13 cellular contexts compared by ENCODE assay signal in the genomic region with DNA sequence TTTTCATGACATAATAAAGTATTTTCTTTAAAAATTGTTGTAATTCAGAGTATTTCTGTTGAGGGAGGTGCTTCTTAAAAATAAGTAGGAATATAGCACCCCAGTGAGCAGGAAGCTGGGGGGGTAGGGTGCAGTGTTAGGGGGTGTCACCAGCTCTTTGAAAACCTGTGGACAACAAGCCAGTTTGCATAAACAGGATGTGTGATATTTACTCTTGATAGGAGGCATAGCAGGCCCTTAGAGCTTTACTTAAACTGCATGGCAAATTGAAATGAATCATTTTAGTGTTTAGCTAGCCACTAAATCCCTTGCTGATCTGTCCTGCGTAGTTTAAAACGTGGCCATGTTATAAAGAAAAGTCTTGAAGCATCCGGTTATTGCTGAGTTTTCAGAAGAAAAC. TPM values are rescaled to one million over a fixed set of nuclear protein-coding genes. Genes with fewer than 3 reads are reported as not detected.
DNase-seq lines count a peak whose midpoint lies in the region; ATAC-seq, FAIRE-seq and TF ChIP-seq lines count a peak whose summit lies in the region.
"Had no signal": no experiment of that assay in that cellular context is flagged by ENCODE, and none has a peak within 500 bp of the region (broad histone marks: within the 10 kb centered on the region; RNA-seq: fewer than 3 reads in every experiment).

No MANE protein-coding gene starts in this region.

- CTCF ChIA-PET in activated naive CD4-positive, alpha-beta T cell treated with anti-CD3 and anti-CD28 coated beads for 36 hours (lab: Charles Lee): interaction anchor here (0.9 to 4.5 kb wide), 7 partner anchors 11 to 207 kb away, joined by 3 to 32 read pairs (median 10); no protein-coding TSS in a partner anchor

- no peaks in the 10 kb centered on the region for H3K9me3 ChIP-seq in keratinocyte (ENCODE audit: control insufficient read depth, low read depth, low read length)
- H3K9me3 ChIP-seq in upper lobe of left lung: no peaks in the 10 kb centered on the region
- no peaks in the 10 kb centered on the region for H3K9me3 ChIP-seq in vagina

- H3K4me3 ChIP-seq in keratinocyte (ENCODE audit: control insufficient read depth in 2 of 3, extremely low read depth in 1 of 3, insufficient read depth in 2 of 3, low read depth in 1 of 3, low read length in 3 of 3): no peak overlapping the region
- H3K4me3 ChIP-seq in upper lobe of left lung: no peak overlapping the region
- H3K4me3 ChIP-seq in vagina: no peak overlapping the region
- H3K4me3 ChIP-seq: gastroesophageal sphincter had no signal

- H2AFZ ChIP-seq in keratinocyte (ENCODE audit: control insufficient read depth, low read length): no peak overlapping the region

- H4K20me1 ChIP-seq in keratinocyte (ENCODE audit: control insufficient read depth, extremely low read depth, insufficient read depth, low read length): peaks cover 29% of the 10 kb centered on the region

- TF ChIP-seq CTCF in keratinocyte (optimal IDR thresholded peaks at IDR 0.05 in 1 of 3, IDR thresholded peaks at IDR 0.05 in 1 of 3, conservative IDR thresholded peaks at IDR 0.05 in 1 of 3; ENCODE audit: extremely low read depth in 1 of 3, insufficient read depth in 2 of 3, low read length in 3 of 3) (no peak), upper lobe of left lung (IDR thresholded peaks at IDR 0.05) (no peak), vagina (IDR thresholded peaks at IDR 0.05) (no peak)

- peaks cover 6% of the 10 kb centered on the region for H3K9me3 Mint-ChIP-seq in activated naive CD4-positive, alpha-beta T cell treated with anti-CD3 and anti-CD28 coated beads for 36 hours
- H3K9me3 Mint-ChIP-seq in activated T-helper 17 cell treated with anti-CD3 and anti-CD28 coated beads, Interleukin-2, amount 50 U/mL, for 72 hours: no peaks in the 10 kb centered on the region

- intact Hi-C loops in activated naive CD4-positive, alpha-beta T cell treated with anti-CD3 and anti-CD28 coated beads for 36 hours (cut with micrococcal nuclease): loop anchor here (10.0 kb wide), 1 partner anchor 884 kb away; the partner anchor contains the start of genes METTL4 and NDC80
- intact Hi-C loops in vagina (cut with DNase I): no loop called here

- no peak for FAIRE-seq in keratinocyte (lab: Jason Lieb, UNC)
- FAIRE-seq: HTR-8/SVneo had no signal

- dilution Hi-C loops in keratinocyte (cut with MboI; ENCODE audit: extremely low pct_ligation_motif_present, low sequenced_read_pairs): no loop called here

- H3K27me3 ChIP-seq in keratinocyte (ENCODE audit: control insufficient read depth, extremely low read depth, insufficient read depth, low read length) (no peaks in the 10 kb centered on the region), upper lobe of left lung (no peaks in the 10 kb centered on the region), vagina (no peaks in the 10 kb centered on the region)
- H3K27me3 ChIP-seq: gastroesophageal sphincter had no signal

- no peak overlapping the region for H3K4me2 ChIP-seq in keratinocyte (ENCODE audit: control insufficient read depth, extremely low read depth, insufficient read depth, low read depth, low read length)

- H3K4me1 Mint-ChIP-seq in activated naive CD4-positive, alpha-beta T cell treated with anti-CD3 and anti-CD28 coated beads for 36 hours (ENCODE audit: low read depth): peaks cover 65% of the 10 kb centered on the region
- peaks cover 44% of the 10 kb centered on the region for H3K4me1 Mint-ChIP-seq in activated T-helper 17 cell treated with anti-CD3 and anti-CD28 coated beads, Interleukin-2, amount 50 U/mL, for 72 hours

- 62 to 64% methylated on average over 3 of the region's 3 CpGs for WGBS in upper lobe of left lung, 2 donors

- H3K27me3 Mint-ChIP-seq in activated naive CD4-positive, alpha-beta T cell treated with anti-CD3 and anti-CD28 coated beads for 36 hours (ENCODE audit: low read depth): no peaks in the 10 kb centered on the region
- H3K27me3 Mint-ChIP-seq in activated T-helper 17 cell treated with anti-CD3 and anti-CD28 coated beads, Interleukin-2, amount 50 U/mL, for 72 hours: no peaks in the 10 kb centered on the region

- H3K79me2 ChIP-seq in keratinocyte (ENCODE audit: control insufficient read depth, insufficient read depth, low read length): peaks cover 58% of the 10 kb centered on the region

- H3K9me1 ChIP-seq in keratinocyte (ENCODE audit: control insufficient read depth, extremely low read depth, insufficient read depth, low read length): no peaks in the 10 kb centered on the region

- TF ChIP-seq POLR2A in upper lobe of left lung (IDR thresholded peaks at IDR 0.05) (no peak), vagina (IDR thresholded peaks at IDR 0.05) (no peak)

- H3K27ac Mint-ChIP-seq in activated naive CD4-positive, alpha-beta T cell treated with anti-CD3 and anti-CD28 coated beads for 36 hours: peak overlapping the region; percentile 89
- peak overlapping the region; percentile 88 for H3K27ac Mint-ChIP-seq in activated T-helper 17 cell treated with anti-CD3 and anti-CD28 coated beads, Interleukin-2, amount 50 U/mL, for 72 hours

- H3K36me3 Mint-ChIP-seq in activated naive CD4-positive, alpha-beta T cell treated with anti-CD3 and anti-CD28 coated beads for 36 hours (ENCODE audit: low read depth): peaks cover 40% of the 10 kb centered on the region
- H3K36me3 Mint-ChIP-seq in activated T-helper 17 cell treated with anti-CD3 and anti-CD28 coated beads, Interleukin-2, amount 50 U/mL, for 72 hours (ENCODE audit: low read depth): peaks cover 87% of the 10 kb centered on the region

- H3K4me3 Mint-ChIP-seq in activated naive CD4-positive, alpha-beta T cell treated with anti-CD3 and anti-CD28 coated beads for 36 hours: no peak overlapping the region
- peak overlapping the region; percentile 98 for H3K4me3 Mint-ChIP-seq in activated T-helper 17 cell treated with anti-CD3 and anti-CD28 coated beads, Interleukin-2, amount 50 U/mL, for 72 hours

- no peak overlapping the region for H3K9ac ChIP-seq in keratinocyte (ENCODE audit: control insufficient read depth, extremely low read depth, insufficient read depth, low read length)

- H3K36me3 ChIP-seq in keratinocyte (ENCODE audit: control insufficient read depth in 2 of 2, extremely low read depth in 1 of 2, insufficient read depth in 2 of 2, low read length in 2 of 2): peaks cover 23 to 44% of the 10 kb centered on the region in 2 experiments
- H3K36me3 ChIP-seq in upper lobe of left lung: peaks cover 4 to 45% (median 14%) of the 10 kb centered on the region in 4 donors
- peaks cover 0 to 35% of the 10 kb centered on the region in 2 donors for H3K36me3 ChIP-seq in vagina

- ATAC-seq in activated T-helper 17 cell treated with anti-CD3 and anti-CD28 coated beads, Interleukin-2, amount 50 U/mL, for 72 hours (replicated peaks): peak; percentile 14
- ATAC-seq in upper lobe of left lung (ENCODE audit: low FRiP score in 2 of 2) (no peak), HG03442 (IDR thresholded peaks at IDR 0.05; ENCODE audit: unreplicated experiment) (no peak)
- ATAC-seq: gastroesophageal sphincter had no signal

- peak overlapping the region; percentile 69 for H3K27ac ChIP-seq in keratinocyte (ENCODE audit: control insufficient read depth, insufficient read depth, low read length)
- peak overlapping the region in 3 of 4 donors; percentile 8 to 45 (median 10) for H3K27ac ChIP-seq in upper lobe of left lung
- no peak overlapping the region for H3K27ac ChIP-seq in vagina

- peaks cover 47% of the 10 kb centered on the region for H3K4me1 ChIP-seq in keratinocyte (ENCODE audit: control insufficient read depth, extremely low read depth, insufficient read depth, low read length)
- peaks cover 34 to 49% (median 45%) of the 10 kb centered on the region in 4 donors for H3K4me1 ChIP-seq in upper lobe of left lung
- peaks cover 56% of the 10 kb centered on the region for H3K4me1 ChIP-seq in vagina

- TF ChIP-seq EP300 in upper lobe of left lung (IDR thresholded peaks at IDR 0.05): no peak

- DNase-seq in activated naive CD4-positive, alpha-beta T cell treated with anti-CD3 and anti-CD28 coated beads for 36 hours: no peak
- DNase-seq in activated naive CD4-positive, alpha-beta T cell (lab: John Stamatoyannopoulos, UW): no peak
- DNase-seq in keratinocyte (ENCODE audit: low read depth, low spot score) (no peak), upper lobe of left lung (no peak), vagina (ENCODE audit: extremely low spot score in 2 of 2) (no peak), NCI-H2196 (lab: John Stamatoyannopoulos, UW; ENCODE audit: unreplicated experiment) (no peak)
- DNase-seq: GOT3, NCI-H510A treated with DMSO at 0.1 percent for 48 hours, T-helper 9 cell had no signal

RNA-seq across cellular contexts. Expression of gene TGIF1, which starts 8.4 kb away (rescaled TPM):
- total RNA-seq in activated naive CD4-positive, alpha-beta T cell treated with anti-CD3 and anti-CD28 coated beads for 36 hours: 10 to 100 TPM; 23.7 to 24.1 TPM
- total RNA-seq in activated T-helper 17 cell treated with anti-CD3 and anti-CD28 coated beads, Interleukin-2, amount 50 U/mL, for 72 hours: 10 to 100 TPM; 18.6 to 86.1 TPM
- 111 to 187 TPM (median 115 TPM) in 3 replicates for polyA plus RNA-seq in keratinocyte
- 163 TPM for polyA plus RNA-seq in keratinocyte (2011; ENCODE audit: low read depth)
- 115 and 141 TPM in 2 replicates for polyA plus RNA-seq in keratinocyte (2011; cell fraction: cytosol; rRNA removed)
- polyA plus RNA-seq in keratinocyte (2011; cell fraction: nucleus; rRNA removed): 323 and 359 TPM in 2 replicates
- 66.2 and 105 TPM in 2 replicates for polyA plus RNA-seq in keratinocyte (2012; ENCODE audit: low replicate concordance)
- polyA minus RNA-seq in keratinocyte: 134 to 144 TPM (median 142 TPM) in 3 replicates
- 54.9 TPM for polyA minus RNA-seq in keratinocyte (2011; cell fraction: cytosol; rRNA and poly(A)+ RNA removed)
- 79.0 and 130 TPM in 2 replicates for polyA minus RNA-seq in keratinocyte (2011; cell fraction: nucleus; rRNA and poly(A)+ RNA removed)
- total RNA-seq in upper lobe of left lung: 10 to 100 TPM; 55.8 to 87.0 (median 64.8) TPM
- 60.9 TPM for total RNA-seq in vagina
